ENCODE assay signal across 25 cellular contexts in the genomic region with DNA sequence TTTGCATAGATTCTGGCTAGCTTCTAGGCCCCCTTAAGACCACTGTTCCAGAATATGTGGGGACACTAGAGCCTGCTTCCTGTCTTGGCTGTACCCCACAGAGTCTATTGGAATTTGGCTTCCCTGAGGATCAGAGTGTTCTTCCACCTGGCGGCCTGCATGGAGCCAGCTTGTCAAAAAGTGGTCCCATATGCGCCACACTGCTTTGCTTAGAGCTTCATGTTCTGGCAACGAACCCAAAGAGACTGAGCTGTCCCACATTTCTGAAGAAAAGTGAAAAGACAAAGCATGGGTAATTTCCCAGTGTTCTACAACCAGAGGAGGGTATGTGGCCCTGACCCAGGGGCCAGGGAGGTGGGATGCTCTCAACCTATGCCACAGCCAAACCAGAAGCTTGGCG.
"Had no signal": no experiment of that assay in that cellular context is flagged by ENCODE, and none has a peak within 500 bp of the region (broad histone marks: within the 10 kb centered on the region; RNA-seq: fewer than 3 reads in every experiment).

No MANE protein-coding gene starts in this region.

- ATAC-seq: activated CD8-positive, alpha-beta T cell treated with anti-CD3 and anti-CD28 coated beads for 36 hours; activated T-cell treated with anti-CD3 and anti-CD28 coated beads, Interleukin-2, amount 50 U/mL, for 72 hours had no signal

- DNase-seq: activated CD4-positive, alpha-beta T cell treated with anti-CD3 and anti-CD28 coated beads, Interleukin-2, amount 10 ng/mL, durations not matched to agents 24 days and 14 days; activated CD4-positive, alpha-beta T cell treated with anti-CD3 and anti-CD28 coated beads, Interleukin-2, amount 50 U/mL, for 4 hours; activated CD8-positive, alpha-beta T cell treated with anti-CD3 and anti-CD28 coated beads for 36 hours; activated gamma-delta T cell; activated naive CD4-positive, alpha-beta T cell treated with Interleukin-2 at 50 U/mL for 16 hours; activated T-cell treated with anti-CD3 and anti-CD28 coated beads, Interleukin-2, amount 50 U/mL, for 1 hour; activated T-cell treated with anti-CD3 and anti-CD28 coated beads, Interleukin-2, amount 50 U/mL, for 72 hours; central memory CD4-positive, alpha-beta T cell; Karpas-422; KBM-7; NCI-H1048; NCI-H1105 treated with DMSO at 0.1 percent for 48 hours; NCI-H1436; NCI-H1694; NCI-H1930; NCI-H2081 treated with DMSO at 0.1 percent for 48 hours; NCI-H226; NCI-H446 treated with DMSO at 0.1 percent for 48 hours; NCI-H524; NCI-H69; OCI-M1; Right ventricle myocardium superior; SW 1271; T-helper 1 cell; T1000 had no signal
